Comparison of ENCODE assay signal across 1 cellular context in genomic region chr4:1856071-1856919, GRCh38.
TF ChIP-seq lines count a peak whose summit lies in the region.

Gene LETM1 (minus strand): TSS chr4:1856156. CDS start chr4:1855950, 206 bp downstream.

TF ChIP-seq in GM12878, 131 proteins besides CTCF, POLR2A, EP300 and RAD21 (continued from another document and continues in another):
- TF ChIP-seq, protein P1, sequence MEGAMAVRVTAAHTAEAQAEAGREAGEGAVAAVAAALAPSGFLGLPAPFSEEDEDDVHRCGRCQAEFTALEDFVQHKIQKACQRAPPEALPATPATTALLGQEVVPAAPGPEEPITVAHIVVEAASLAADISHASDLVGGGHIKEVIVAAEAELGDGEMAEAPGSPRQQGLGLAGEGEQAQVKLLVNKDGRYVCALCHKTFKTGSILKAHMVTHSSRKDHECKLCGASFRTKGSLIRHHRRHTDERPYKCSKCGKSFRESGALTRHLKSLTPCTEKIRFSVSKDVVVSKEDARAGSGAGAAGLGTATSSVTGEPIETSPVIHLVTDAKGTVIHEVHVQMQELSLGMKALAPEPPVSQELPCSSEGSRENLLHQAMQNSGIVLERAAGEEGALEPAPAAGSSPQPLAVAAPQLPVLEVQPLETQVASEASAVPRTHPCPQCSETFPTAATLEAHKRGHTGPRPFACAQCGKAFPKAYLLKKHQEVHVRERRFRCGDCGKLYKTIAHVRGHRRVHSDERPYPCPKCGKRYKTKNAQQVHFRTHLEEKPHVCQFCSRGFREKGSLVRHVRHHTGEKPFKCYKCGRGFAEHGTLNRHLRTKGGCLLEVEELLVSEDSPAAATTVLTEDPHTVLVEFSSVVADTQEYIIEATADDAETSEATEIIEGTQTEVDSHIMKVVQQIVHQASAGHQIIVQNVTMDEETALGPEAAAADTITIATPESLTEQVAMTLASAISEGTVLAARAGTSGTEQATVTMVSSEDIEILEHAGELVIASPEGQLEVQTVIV (IDR thresholded peaks at IDR 0.05; ENCODE audit: borderline replicate concordance, partially characterized antibody) = no peak
- TF ChIP-seq BACH1 (IDR thresholded peaks at IDR 0.05; ENCODE audit: borderline replicate concordance) (no peak; the same call in 1 of the 2 replicates), CBX3 (IDR thresholded peaks at IDR 0.05; ENCODE audit: borderline replicate concordance, low read depth) (no peak), IKZF2 (IDR thresholded peaks at IDR 0.05) (no peak), ZNF217 (IDR thresholded peaks at IDR 0.05) (no peak), BCLAF1 (IDR thresholded peaks at IDR 0.05) (no peak), ASH2L (IDR thresholded peaks at IDR 0.05; ENCODE audit: borderline replicate concordance, low read depth) (no peak), MEF2A (IDR thresholded peaks at IDR 0.05; ENCODE audit: insufficient read depth, low read depth, low read length) (0 out of 2 replicates have a peak, but pooled peaks have one; percentile 18), POLR2AphosphoS2 (IDR thresholded peaks at IDR 0.05; ENCODE audit: low read depth, low read length) (no peak), NRF1 (conservative IDR thresholded peaks at IDR 0.05; ENCODE audit: low read depth, low read length) (peak; percentile 45), REST (IDR thresholded peaks at IDR 0.05; ENCODE audit: low read depth, low read length) (no peak), ZZZ3 (IDR thresholded peaks at IDR 0.05; ENCODE audit: control insufficient read depth, insufficient read length, low read depth) (no peak), SP1 (IDR thresholded peaks at IDR 0.05; ENCODE audit: low read depth, low read length) (peak; percentile 43), EED (IDR thresholded peaks at IDR 0.05; ENCODE audit: low read depth) (no peak), BCL11A (IDR thresholded peaks at IDR 0.05; ENCODE audit: low read depth, low read length) (no peak), RCOR1 (conservative IDR thresholded peaks at IDR 0.05; ENCODE audit: low read depth, low read length) (no peak), LARP7 (IDR thresholded peaks at IDR 0.05) (peak; percentile 86; the same call in 1 of the 2 replicates), RELA (IDR thresholded peaks at IDR 0.05; ENCODE audit: borderline replicate concordance, partially characterized antibody) (peak; percentile 33), KLF5 (IDR thresholded peaks at IDR 0.05; ENCODE audit: partially characterized antibody) (no peak), RUNX3 (IDR thresholded peaks at IDR 0.05; ENCODE audit: low read length) (peak; percentile 23; the same call in 1 of the 2 replicates), TCF12 (IDR thresholded peaks at IDR 0.05; ENCODE audit: low read depth, low read length) (0 out of 2 replicates have a peak, but pooled peaks have one; percentile 23), GATAD2B (conservative IDR thresholded peaks at IDR 0.05; ENCODE audit: low read depth) (peak; percentile 89; the same call in 1 of the 2 replicates), ZNF384 (IDR thresholded peaks at IDR 0.05; ENCODE audit: borderline replicate concordance, low read depth, low read length) (no peak), ETV6 (conservative IDR thresholded peaks at IDR 0.05 in 1 of 2, IDR thresholded peaks at IDR 0.05 in 1 of 2; ENCODE audit: borderline replicate concordance in 1 of 2, low read depth in 1 of 2) (no peak), CBFB (IDR thresholded peaks at IDR 0.05; ENCODE audit: low read depth) (no peak), PML (IDR thresholded peaks at IDR 0.05; ENCODE audit: low read length) (peak; percentile 67; the same call in 1 of the 2 replicates), YBX1 (IDR thresholded peaks at IDR 0.05) (no peak), SUPT20H (IDR thresholded peaks at IDR 0.05; ENCODE audit: borderline replicate concordance, control insufficient read depth, low read depth, low read length) (no peak), ZNF24 (IDR thresholded peaks at IDR 0.05) (no peak), CHD2 (IDR thresholded peaks at IDR 0.05; ENCODE audit: borderline replicate concordance, low read depth, low read length) (peak; percentile 85), ZNF207 (IDR thresholded peaks at IDR 0.05; ENCODE audit: borderline replicate concordance) (peak; percentile 60), ATF3 (IDR thresholded peaks at IDR 0.05; ENCODE audit: borderline replicate concordance, extremely low read depth, low read depth, low read length) (no peak), NBN (IDR thresholded peaks at IDR 0.05) (no peak), CHD1 (IDR thresholded peaks at IDR 0.05; ENCODE audit: low read depth, low read length) (no peak), CREB1 (IDR thresholded peaks at IDR 0.05; ENCODE audit: low read depth) (peak; percentile 76), FOS (IDR thresholded peaks at IDR 0.05; ENCODE audit: borderline replicate concordance, extremely low read depth, insufficient read length) (no peak), SMAD1 (IDR thresholded peaks at IDR 0.05; ENCODE audit: low read depth, partially characterized antibody) (no peak), CHD4 (IDR thresholded peaks at IDR 0.05) (no peak), NFXL1 (IDR thresholded peaks at IDR 0.05; ENCODE audit: borderline replicate concordance) (no peak), KAT2A (conservative IDR thresholded peaks at IDR 0.05; ENCODE audit: control insufficient read depth, low read depth, low read length) (no peak)
- TF ChIP-seq, protein P2, sequence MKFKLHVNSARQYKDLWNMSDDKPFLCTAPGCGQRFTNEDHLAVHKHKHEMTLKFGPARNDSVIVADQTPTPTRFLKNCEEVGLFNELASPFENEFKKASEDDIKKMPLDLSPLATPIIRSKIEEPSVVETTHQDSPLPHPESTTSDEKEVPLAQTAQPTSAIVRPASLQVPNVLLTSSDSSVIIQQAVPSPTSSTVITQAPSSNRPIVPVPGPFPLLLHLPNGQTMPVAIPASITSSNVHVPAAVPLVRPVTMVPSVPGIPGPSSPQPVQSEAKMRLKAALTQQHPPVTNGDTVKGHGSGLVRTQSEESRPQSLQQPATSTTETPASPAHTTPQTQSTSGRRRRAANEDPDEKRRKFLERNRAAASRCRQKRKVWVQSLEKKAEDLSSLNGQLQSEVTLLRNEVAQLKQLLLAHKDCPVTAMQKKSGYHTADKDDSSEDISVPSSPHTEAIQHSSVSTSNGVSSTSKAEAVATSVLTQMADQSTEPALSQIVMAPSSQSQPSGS (IDR thresholded peaks at IDR 0.05; ENCODE audit: low read length) = no peak
- TF ChIP-seq, protein P3, sequence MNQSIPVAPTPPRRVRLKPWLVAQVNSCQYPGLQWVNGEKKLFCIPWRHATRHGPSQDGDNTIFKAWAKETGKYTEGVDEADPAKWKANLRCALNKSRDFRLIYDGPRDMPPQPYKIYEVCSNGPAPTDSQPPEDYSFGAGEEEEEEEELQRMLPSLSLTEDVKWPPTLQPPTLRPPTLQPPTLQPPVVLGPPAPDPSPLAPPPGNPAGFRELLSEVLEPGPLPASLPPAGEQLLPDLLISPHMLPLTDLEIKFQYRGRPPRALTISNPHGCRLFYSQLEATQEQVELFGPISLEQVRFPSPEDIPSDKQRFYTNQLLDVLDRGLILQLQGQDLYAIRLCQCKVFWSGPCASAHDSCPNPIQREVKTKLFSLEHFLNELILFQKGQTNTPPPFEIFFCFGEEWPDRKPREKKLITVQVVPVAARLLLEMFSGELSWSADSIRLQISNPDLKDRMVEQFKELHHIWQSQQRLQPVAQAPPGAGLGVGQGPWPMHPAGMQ (IDR thresholded peaks at IDR 0.05; ENCODE audit: borderline replicate concordance) = no peak
- TF ChIP-seq, protein P4, sequence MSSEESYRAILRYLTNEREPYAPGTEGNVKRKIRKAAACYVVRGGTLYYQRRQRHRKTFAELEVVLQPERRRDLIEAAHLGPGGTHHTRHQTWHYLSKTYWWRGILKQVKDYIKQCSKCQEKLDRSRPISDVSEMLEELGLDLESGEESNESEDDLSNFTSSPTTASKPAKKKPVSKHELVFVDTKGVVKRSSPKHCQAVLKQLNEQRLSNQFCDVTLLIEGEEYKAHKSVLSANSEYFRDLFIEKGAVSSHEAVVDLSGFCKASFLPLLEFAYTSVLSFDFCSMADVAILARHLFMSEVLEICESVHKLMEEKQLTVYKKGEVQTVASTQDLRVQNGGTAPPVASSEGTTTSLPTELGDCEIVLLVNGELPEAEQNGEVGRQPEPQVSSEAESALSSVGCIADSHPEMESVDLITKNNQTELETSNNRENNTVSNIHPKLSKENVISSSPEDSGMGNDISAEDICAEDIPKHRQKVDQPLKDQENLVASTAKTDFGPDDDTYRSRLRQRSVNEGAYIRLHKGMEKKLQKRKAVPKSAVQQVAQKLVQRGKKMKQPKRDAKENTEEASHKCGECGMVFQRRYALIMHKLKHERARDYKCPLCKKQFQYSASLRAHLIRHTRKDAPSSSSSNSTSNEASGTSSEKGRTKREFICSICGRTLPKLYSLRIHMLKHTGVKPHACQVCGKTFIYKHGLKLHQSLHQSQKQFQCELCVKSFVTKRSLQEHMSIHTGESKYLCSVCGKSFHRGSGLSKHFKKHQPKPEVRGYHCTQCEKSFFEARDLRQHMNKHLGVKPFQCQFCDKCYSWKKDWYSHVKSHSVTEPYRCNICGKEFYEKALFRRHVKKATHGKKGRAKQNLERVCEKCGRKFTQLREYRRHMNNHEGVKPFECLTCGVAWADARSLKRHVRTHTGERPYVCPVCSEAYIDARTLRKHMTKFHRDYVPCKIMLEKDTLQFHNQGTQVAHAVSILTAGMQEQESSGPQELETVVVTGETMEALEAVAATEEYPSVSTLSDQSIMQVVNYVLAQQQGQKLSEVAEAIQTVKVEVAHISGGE (CRISPR knock-in tag; IDR thresholded peaks at IDR 0.05) = peak; percentile 82
- TF ChIP-seq, protein P5, sequence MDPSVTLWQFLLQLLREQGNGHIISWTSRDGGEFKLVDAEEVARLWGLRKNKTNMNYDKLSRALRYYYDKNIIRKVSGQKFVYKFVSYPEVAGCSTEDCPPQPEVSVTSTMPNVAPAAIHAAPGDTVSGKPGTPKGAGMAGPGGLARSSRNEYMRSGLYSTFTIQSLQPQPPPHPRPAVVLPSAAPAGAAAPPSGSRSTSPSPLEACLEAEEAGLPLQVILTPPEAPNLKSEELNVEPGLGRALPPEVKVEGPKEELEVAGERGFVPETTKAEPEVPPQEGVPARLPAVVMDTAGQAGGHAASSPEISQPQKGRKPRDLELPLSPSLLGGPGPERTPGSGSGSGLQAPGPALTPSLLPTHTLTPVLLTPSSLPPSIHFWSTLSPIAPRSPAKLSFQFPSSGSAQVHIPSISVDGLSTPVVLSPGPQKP (IDR thresholded peaks at IDR 0.05; ENCODE audit: low read depth, low read length) = peak; percentile 63; the same call in 1 of the 2 replicates
- TF ChIP-seq, protein P6, sequence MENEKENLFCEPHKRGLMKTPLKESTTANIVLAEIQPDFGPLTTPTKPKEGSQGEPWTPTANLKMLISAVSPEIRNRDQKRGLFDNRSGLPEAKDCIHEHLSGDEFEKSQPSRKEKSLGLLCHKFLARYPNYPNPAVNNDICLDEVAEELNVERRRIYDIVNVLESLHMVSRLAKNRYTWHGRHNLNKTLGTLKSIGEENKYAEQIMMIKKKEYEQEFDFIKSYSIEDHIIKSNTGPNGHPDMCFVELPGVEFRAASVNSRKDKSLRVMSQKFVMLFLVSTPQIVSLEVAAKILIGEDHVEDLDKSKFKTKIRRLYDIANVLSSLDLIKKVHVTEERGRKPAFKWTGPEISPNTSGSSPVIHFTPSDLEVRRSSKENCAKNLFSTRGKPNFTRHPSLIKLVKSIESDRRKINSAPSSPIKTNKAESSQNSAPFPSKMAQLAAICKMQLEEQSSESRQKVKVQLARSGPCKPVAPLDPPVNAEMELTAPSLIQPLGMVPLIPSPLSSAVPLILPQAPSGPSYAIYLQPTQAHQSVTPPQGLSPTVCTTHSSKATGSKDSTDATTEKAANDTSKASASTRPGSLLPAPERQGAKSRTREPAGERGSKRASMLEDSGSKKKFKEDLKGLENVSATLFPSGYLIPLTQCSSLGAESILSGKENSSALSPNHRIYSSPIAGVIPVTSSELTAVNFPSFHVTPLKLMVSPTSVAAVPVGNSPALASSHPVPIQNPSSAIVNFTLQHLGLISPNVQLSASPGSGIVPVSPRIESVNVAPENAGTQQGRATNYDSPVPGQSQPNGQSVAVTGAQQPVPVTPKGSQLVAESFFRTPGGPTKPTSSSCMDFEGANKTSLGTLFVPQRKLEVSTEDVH (IDR thresholded peaks at IDR 0.05; ENCODE audit: low read depth, partially characterized antibody) = no peak
